19 cellular contexts compared by ENCODE assay signal in genomic region chr5:98497391-98497790, GRCh38.
DNase-seq lines count a peak whose midpoint lies in the region; ATAC-seq, FAIRE-seq and TF ChIP-seq lines count a peak whose summit lies in the region.
"Had no signal": no experiment of that assay in that cellular context is flagged by ENCODE, and none has a peak within 500 bp of the region (broad histone marks: within the 10 kb centered on the region; RNA-seq: fewer than 3 reads in every experiment).

No MANE protein-coding gene starts in this region.

- no peak overlapping the region for H2BK5ac ChIP-seq in neuronal stem cell (ENCODE audit: low read length)

- H3K4ac ChIP-seq in neuronal stem cell (ENCODE audit: low read length) = no peak overlapping the region

- no peak overlapping the region for H3K14ac ChIP-seq in neuronal stem cell (ENCODE audit: low read length)

- H3K27me3 Mint-ChIP-seq in astrocyte (ENCODE audit: low read depth, unreplicated experiment) = no peaks in the 10 kb centered on the region

- H3K9me3 Mint-ChIP-seq in astrocyte (ENCODE audit: unreplicated experiment) = peaks cover 9% of the 10 kb centered on the region

- peak overlapping the region; percentile 53 for H2AFZ ChIP-seq in astrocyte (ENCODE audit: low read depth, low read length)
- peak overlapping the region; percentile 66 for H2AFZ ChIP-seq in neuronal stem cell (ENCODE audit: low read length)

- H3K36me3 Mint-ChIP-seq in astrocyte (ENCODE audit: low read depth, unreplicated experiment) = no peaks in the 10 kb centered on the region

- H2AK5ac ChIP-seq in neuronal stem cell (ENCODE audit: low read depth, low read length) = no peak overlapping the region

- ATAC-seq in GM18517 (IDR thresholded peaks at IDR 0.05; ENCODE audit: unreplicated experiment) (no peak), HG03460 (IDR thresholded peaks at IDR 0.05; ENCODE audit: unreplicated experiment) (no peak)

- DNase-seq in HCEC 1CT (peak; percentile 14), astrocyte (ENCODE audit: low read depth) (peak; percentile 18), foreskin melanocyte (peak; percentile 93), neuronal stem cell (ENCODE audit: low spot score) (no peak), GF-D8 (lab: John Stamatoyannopoulos, UW) (no peak), Peyer's patch (no peak)
- DNase-seq: BE2C; CD4-positive, alpha-beta T cell; DMS53; Karpas-422; NCI-H1417; NCI-H187 treated with DMSO at 0.1 percent for 48 hours; NCI-H2171; NCI-H446 treated with DMSO at 0.1 percent for 48 hours; NK-92 treated with Interleukin-12 subunit alpha and Interleukin-12 subunit beta, amount 100 ng/mL, for 24 hours; RPMI8226; SIG-M5 had no signal

- no peak overlapping the region for H4K91ac ChIP-seq in neuronal stem cell (ENCODE audit: low read depth, low read length, poor library complexity)

- no peaks in the 10 kb centered on the region for H3K79me1 ChIP-seq in neuronal stem cell (ENCODE audit: low read depth, low read length)

- H3K27me3 ChIP-seq in astrocyte (ENCODE audit: insufficient read depth, low read length) (no peaks in the 10 kb centered on the region), neuronal stem cell (ENCODE audit: control insufficient read depth in 3 of 3, insufficient read depth in 3 of 3, low read depth in 1 of 3, low read length in 3 of 3) (no peaks in the 10 kb centered on the region), Peyer's patch (no peaks in the 10 kb centered on the region)
- H3K27me3 ChIP-seq: BE2C had no signal

- no peak for TF ChIP-seq POLR2A in Peyer's patch (IDR thresholded peaks at IDR 0.05)

- no peak for FAIRE-seq in astrocyte (lab: Jason Lieb, UNC)

- H3K4me1 ChIP-seq in astrocyte (ENCODE audit: insufficient read depth, low read length) = no peaks in the 10 kb centered on the region
- H3K4me1 ChIP-seq in neuronal stem cell (ENCODE audit: control insufficient read depth in 2 of 2, insufficient read depth in 1 of 2, low read depth in 1 of 2, low read length in 2 of 2) = peaks cover 2 to 6% of the 10 kb centered on the region in 2 donors
- peaks cover 0 to 6% (median 0%) of the 10 kb centered on the region in 4 donors for H3K4me1 ChIP-seq in Peyer's patch
- H3K4me1 ChIP-seq: BE2C had no signal

- H3K18ac ChIP-seq in neuronal stem cell (ENCODE audit: low read length) = no peak overlapping the region

- H3K36me3 ChIP-seq in astrocyte (ENCODE audit: insufficient read depth, low read length) (no peaks in the 10 kb centered on the region), neuronal stem cell (replicated peaks in 1 of 2; ENCODE audit: control insufficient read depth in 2 of 2, insufficient read depth in 2 of 2, low read length in 2 of 2) (no peaks in the 10 kb centered on the region), Peyer's patch (no peaks in the 10 kb centered on the region)
- H3K36me3 ChIP-seq: BE2C had no signal

- H3K23ac ChIP-seq in neuronal stem cell (ENCODE audit: low read depth, low read length, poor library complexity) = no peak overlapping the region

- WGBS in neuronal stem cell (ENCODE audit: extremely low coverage in 2 of 2, insufficient read length in 2 of 2, insufficient replicate concordance in 1 of 2), 2 donors = no CpG with 5 or more reads among the region's 1 CpG

- no peak overlapping the region for H2BK15ac ChIP-seq in neuronal stem cell (ENCODE audit: low read length)

- H3K79me2 ChIP-seq in astrocyte (ENCODE audit: insufficient read depth, low read length) = no peaks in the 10 kb centered on the region

- H3K9me3 ChIP-seq in astrocyte (ENCODE audit: insufficient read depth, low read depth, low read length) = no peaks in the 10 kb centered on the region
- H3K9me3 ChIP-seq in neuronal stem cell (replicated peaks in 1 of 2; ENCODE audit: control insufficient read depth in 2 of 2, insufficient read depth in 1 of 2, low read depth in 1 of 2, low read length in 2 of 2) = peaks cover 0 to 10% of the 10 kb centered on the region in 2 donors
- no peaks in the 10 kb centered on the region for H3K9me3 ChIP-seq in Peyer's patch
- H3K9me3 ChIP-seq: BE2C had no signal

- no peak overlapping the region for H2BK12ac ChIP-seq in neuronal stem cell (ENCODE audit: low read length)

- no peak overlapping the region for H3K27ac ChIP-seq in astrocyte (ENCODE audit: low read depth, low read length)
- H3K27ac ChIP-seq in neuronal stem cell (replicated peaks; ENCODE audit: low read length) = no peak overlapping the region
- H3K27ac ChIP-seq in Peyer's patch = no peak overlapping the region

- H4K8ac ChIP-seq in neuronal stem cell (ENCODE audit: low read depth, low read length) = no peak overlapping the region

- H3K4me1 Mint-ChIP-seq in astrocyte (ENCODE audit: low read depth, unreplicated experiment) = peaks cover 4% of the 10 kb centered on the region

- no peak overlapping the region for H3K4me3 Mint-ChIP-seq in astrocyte (ENCODE audit: unreplicated experiment)
- H3K4me3 Mint-ChIP-seq: CD4-positive, alpha-beta T cell had no signal

- H3K4me3 ChIP-seq in astrocyte (ENCODE audit: insufficient read depth, low read depth, low read length) = no peak overlapping the region
- H3K4me3 ChIP-seq in neuronal stem cell (ENCODE audit: low read length in 2 of 2) = no peak overlapping the region
- no peak overlapping the region for H3K4me3 ChIP-seq in Peyer's patch

- no peak overlapping the region for H3K27ac Mint-ChIP-seq in astrocyte (ENCODE audit: unreplicated experiment)
- H3K27ac Mint-ChIP-seq: CD4-positive, alpha-beta T cell had no signal

- H4K20me1 ChIP-seq in astrocyte (ENCODE audit: insufficient read depth, low read length) = no peaks in the 10 kb centered on the region

- H3K4me2 ChIP-seq in astrocyte (ENCODE audit: low read length) (no peak overlapping the region), neuronal stem cell (ENCODE audit: insufficient read depth, low read length, poor library complexity, severe bottlenecking) (no peak overlapping the region)

- H2BK120ac ChIP-seq in neuronal stem cell (ENCODE audit: low read depth, low read length) = no peak overlapping the region

- H3K9ac ChIP-seq in astrocyte (ENCODE audit: low read length) (no peak overlapping the region), neuronal stem cell (ENCODE audit: low read depth, low read length, poor library complexity) (no peak overlapping the region)

- TF ChIP-seq CTCF in astrocyte (IDR thresholded peaks at IDR 0.05; ENCODE audit: insufficient read depth, low read depth, low read length) (no peak), Peyer's patch (IDR thresholded peaks at IDR 0.05) (no peak)

Comparison
In these comparisons a context has a peak if more than half of its experiments do, and no peak if none do; other contexts are left out.
1. DNase-seq: peak in HCEC 1CT (single experiment), astrocyte (single experiment) and foreskin melanocyte (single experiment); none in neuronal stem cell (single experiment), GF-D8 (single experiment) and Peyer's patch (0 of 3).